Comparison of ENCODE assay signal across 8 cellular contexts in the genomic region with DNA sequence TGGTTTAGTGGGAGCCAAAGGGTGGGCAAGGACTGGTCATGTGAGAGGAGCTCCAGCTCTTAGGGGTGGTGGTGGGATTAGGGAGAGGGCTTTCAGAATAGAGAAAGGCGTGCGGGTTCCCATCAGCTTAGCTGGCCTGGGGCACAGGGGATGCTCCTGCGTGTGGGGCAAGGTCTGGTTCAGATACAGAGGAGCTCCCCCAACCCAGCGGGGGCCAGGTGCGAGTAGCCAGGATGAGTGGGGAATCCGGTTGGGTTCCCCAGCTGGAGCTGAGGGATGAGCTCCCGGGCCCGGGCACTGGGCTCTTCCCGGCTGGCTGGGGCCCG. TPM values are rescaled to one million over a fixed set of nuclear protein-coding genes. Genes with fewer than 3 reads are reported as not detected.
A peak's percentile ranks its signal among the peaks of the same experiment; 100 is the strongest.
DNase-seq lines count a peak whose midpoint lies in the region; ATAC-seq and TF ChIP-seq lines count a peak whose summit lies in the region.

No MANE protein-coding gene starts in this region.

- POLR2A ChIA-PET in MCF 10A (lab: Yijun Ruan, JAX): interaction anchor here (0.6 to 3.2 kb wide), 28 partner anchors 8 to 229 kb away, joined by 3 to 48 read pairs (median 4); a partner anchor contains a TSS

- no peak for DNase-seq in MCF 10A (ENCODE audit: unreplicated experiment)
- DNase-seq in mucosa of descending colon: no peak
- DNase-seq in GF-D8 (lab: John Stamatoyannopoulos, UW): no peak
- DNase-seq in midbrain (lab: John Stamatoyannopoulos, UW): no peak

- H3K36me3 ChIP-seq in mucosa of descending colon (ENCODE audit: low read depth): no peaks in the 10 kb centered on the region

- intact Hi-C loops in MCF 10A (cut with micrococcal nuclease): no loop called here
- intact Hi-C loops in mucosa of descending colon (cut with DNase I, micrococcal nuclease): no loop called here

- TF ChIP-seq CTCF in MCF 10A (IDR thresholded peaks at IDR 0.05; ENCODE audit: unreplicated experiment) (no peak), mucosa of descending colon (IDR thresholded peaks at IDR 0.05) (no peak)

- H3K4me3 ChIP-seq in GM08714 (ENCODE audit: low read length) (peak overlapping the region; percentile 82), mucosa of descending colon (peak overlapping the region; percentile 90)

- ATAC-seq in mucosa of descending colon: peak; percentile 2
- no peak for ATAC-seq in GM19023 (IDR thresholded peaks at IDR 0.05; ENCODE audit: unreplicated experiment)
- no peak for ATAC-seq in HG03280 (IDR thresholded peaks at IDR 0.05; ENCODE audit: unreplicated experiment)

- no peaks in the 10 kb centered on the region for H3K9me3 ChIP-seq in mucosa of descending colon

- peaks cover 20% of the 10 kb centered on the region for H3K4me1 ChIP-seq in mucosa of descending colon (ENCODE audit: low read depth)

- H3K27me3 Mint-ChIP-seq in IgD-negative memory B cell: no peaks in the 10 kb centered on the region
- no peaks in the 10 kb centered on the region for H3K27me3 Mint-ChIP-seq in MCF 10A (ENCODE audit: insufficient read depth, unreplicated experiment)

- BruUV-seq in MCF 10A (replicated peaks; lab: Mats Ljungman, UMichigan): no TSS peak

- peak overlapping the region; percentile 53 to 89 (median 56) for H3K27ac Mint-ChIP-seq in IgD-negative memory B cell
- H3K27ac Mint-ChIP-seq in MCF 10A (ENCODE audit: low read depth, unreplicated experiment): peak overlapping the region; percentile 79

- H3K9me3 Mint-ChIP-seq in IgD-negative memory B cell: no peaks in the 10 kb centered on the region
- no peaks in the 10 kb centered on the region for H3K9me3 Mint-ChIP-seq in MCF 10A (ENCODE audit: unreplicated experiment)

- H3K36me3 Mint-ChIP-seq in IgD-negative memory B cell: no peaks in the 10 kb centered on the region
- peaks cover 17% of the 10 kb centered on the region for H3K36me3 Mint-ChIP-seq in MCF 10A (ENCODE audit: insufficient read depth, unreplicated experiment)

- peak overlapping the region; percentile 83 to 98 (median 93) for H3K4me3 Mint-ChIP-seq in IgD-negative memory B cell
- H3K4me3 Mint-ChIP-seq in MCF 10A (ENCODE audit: unreplicated experiment): peak overlapping the region; percentile 95

- peaks cover 12 to 24% (median 19%) of the 10 kb centered on the region in 3 donors for H3K4me1 Mint-ChIP-seq in IgD-negative memory B cell
- H3K4me1 Mint-ChIP-seq in MCF 10A (ENCODE audit: insufficient read depth, unreplicated experiment): peaks cover 20% of the 10 kb centered on the region

- CTCF ChIA-PET in MCF 10A (lab: Yijun Ruan, JAX): interaction anchor here (0.6 to 1.9 kb wide), 12 partner anchors 9 to 413 kb away, joined by 3 to 8 read pairs (median 3); a partner anchor contains a TSS

RNA-seq across cellular contexts. Expression of a gene that starts 0.6 kb away (rescaled TPM):
- polyA plus RNA-seq in IgD-negative memory B cell: 272 TPM
- total RNA-seq in MCF 10A (2022): 49.7 and 50.1 TPM in 2 replicates
- total RNA-seq in mucosa of descending colon: 10 to 100 TPM; 44.7 to 82.2 (median 60.9) TPM

RNA-seq across cellular contexts. Expression of a gene that starts 13.3 kb away (rescaled TPM):
- 3.9 TPM for polyA plus RNA-seq in IgD-negative memory B cell
- total RNA-seq in MCF 10A (2022): not detected in 2 replicates
- 1 to 10 TPM in 2 of 3 donors, under 1 TPM in 1; 0.95 to 1.9 (median 1.2) TPM for total RNA-seq in mucosa of descending colon

RNA-seq across cellular contexts. Expression of a gene that starts 14.4 kb away (rescaled TPM):
- polyA plus RNA-seq in IgD-negative memory B cell: 158 TPM
- total RNA-seq in MCF 10A (2022): 28.7 and 30.5 TPM in 2 replicates
- total RNA-seq in mucosa of descending colon: 10 to 100 TPM; 33.7 to 84.9 (median 52.2) TPM

RNA-seq across cellular contexts. Expression of a gene that starts 15.9 kb away (rescaled TPM):
- polyA plus RNA-seq in IgD-negative memory B cell: 1.8 TPM
- not detected in 2 replicates for total RNA-seq in MCF 10A (2022)
- total RNA-seq in mucosa of descending colon: not detected

RNA-seq across cellular contexts. Expression of a gene that starts 25.2 kb away (rescaled TPM):
- polyA plus RNA-seq in IgD-negative memory B cell: 19.9 TPM
- total RNA-seq in MCF 10A (2022) (44.9 and 59.8 TPM in 2 replicates), mucosa of descending colon (100 to 1,000 TPM; 133 to 240 (median 184) TPM)
